ENCODE assay signal across 24 cellular contexts in genomic region chr20:51187318-51187717, GRCh38.
"Had no signal": no experiment of that assay in that cellular context is flagged by ENCODE, and none has a peak within 500 bp of the region (broad histone marks: within the 10 kb centered on the region; RNA-seq: fewer than 3 reads in every experiment).

No MANE protein-coding gene starts in this region.

- H3K36me3 ChIP-seq: brain microvascular endothelial cell, left ventricle myocardium inferior, right lobe of liver, tibial artery, uterus had no signal

- H3K4me3 Mint-ChIP-seq: activated CD4-positive, alpha-beta T cell treated with anti-CD3 and anti-CD28 coated beads, Interleukin-2, amount 10 ng/mL, durations not matched to agents 7 days and 5 days; activated CD8-positive, alpha-beta memory T cell treated with anti-CD3 and anti-CD28 coated beads, Interleukin-2, amount 10 ng/mL, durations not matched to agents 7 days and 5 days; activated CD8-positive, alpha-beta T cell treated with anti-CD3 and anti-CD28 coated beads for 36 hours; activated naive CD4-positive, alpha-beta T cell treated with anti-CD3 and anti-CD28 coated beads, Interleukin-2, amount 50 U/mL, for 24 hours; natural killer cell treated with Interleukin-12 subunit alpha and Interleukin-12 subunit beta and Interleukin-15 and Interleukin-18, amount 100 ng/mL, for 72 hours; stimulated activated effector memory CD8-positive, alpha-beta T cell treated with anti-CD3 and anti-CD28 coated beads, Interleukin-12 subunit alpha, Interleukin-12 subunit beta, amount 100 ng/mL, for 72 hours; stimulated activated naive CD8-positive, alpha-beta T cell treated with anti-CD3 and anti-CD28 coated beads, Interleukin-15, amount 100 ng/mL, for 72 hours had no signal

- H3K27ac ChIP-seq: brain microvascular endothelial cell, hepatocyte, left ventricle myocardium inferior, right lobe of liver, skin epidermis, tibial artery, uterus had no signal

- H2AFZ ChIP-seq: hepatocyte had no signal

- H3K79me2 ChIP-seq: hepatocyte had no signal

- H3K9me3 Mint-ChIP-seq: activated CD4-positive, alpha-beta T cell treated with anti-CD3 and anti-CD28 coated beads, Interleukin-2, amount 10 ng/mL, durations not matched to agents 7 days and 5 days; activated CD8-positive, alpha-beta T cell treated with anti-CD3 and anti-CD28 coated beads for 36 hours; activated naive CD4-positive, alpha-beta T cell treated with anti-CD3 and anti-CD28 coated beads, Interleukin-2, amount 50 U/mL, for 24 hours; natural killer cell treated with Interleukin-12 subunit alpha and Interleukin-12 subunit beta and Interleukin-15 and Interleukin-18, amount 100 ng/mL, for 72 hours; stimulated activated effector memory CD8-positive, alpha-beta T cell treated with anti-CD3 and anti-CD28 coated beads, Interleukin-12 subunit alpha, Interleukin-12 subunit beta, amount 100 ng/mL, for 72 hours; stimulated activated naive CD8-positive, alpha-beta T cell treated with anti-CD3 and anti-CD28 coated beads, Interleukin-15, amount 100 ng/mL, for 72 hours had no signal

- H3K27me3 Mint-ChIP-seq: activated CD4-positive, alpha-beta T cell treated with anti-CD3 and anti-CD28 coated beads, Interleukin-2, amount 10 ng/mL, durations not matched to agents 7 days and 5 days had no signal

- H3K27me3 ChIP-seq: brain microvascular endothelial cell, hepatocyte, right lobe of liver, uterus had no signal

- H3K27ac Mint-ChIP-seq: activated CD4-positive, alpha-beta T cell treated with anti-CD3 and anti-CD28 coated beads, Interleukin-2, amount 10 ng/mL, durations not matched to agents 7 days and 5 days; activated CD8-positive, alpha-beta memory T cell treated with anti-CD3 and anti-CD28 coated beads, Interleukin-2, amount 10 ng/mL, durations not matched to agents 7 days and 5 days; activated CD8-positive, alpha-beta T cell treated with anti-CD3 and anti-CD28 coated beads for 36 hours; activated naive CD4-positive, alpha-beta T cell treated with anti-CD3 and anti-CD28 coated beads, Interleukin-2, amount 50 U/mL, for 24 hours; natural killer cell treated with Interleukin-12 subunit alpha and Interleukin-12 subunit beta and Interleukin-15 and Interleukin-18, amount 100 ng/mL, for 72 hours; stimulated activated effector memory CD8-positive, alpha-beta T cell treated with anti-CD3 and anti-CD28 coated beads, Interleukin-12 subunit alpha, Interleukin-12 subunit beta, amount 100 ng/mL, for 72 hours; stimulated activated naive CD8-positive, alpha-beta T cell treated with anti-CD3 and anti-CD28 coated beads, Interleukin-15, amount 100 ng/mL, for 72 hours had no signal

- H3K9me3 ChIP-seq: left ventricle myocardium inferior, right lobe of liver, tibial artery, uterus had no signal

- H3K4me2 ChIP-seq: hepatocyte had no signal

- ATAC-seq: activated CD8-positive, alpha-beta memory T cell treated with anti-CD3 and anti-CD28 coated beads, Interleukin-2, amount 10 ng/mL, durations not matched to agents 7 days and 5 days; activated CD8-positive, alpha-beta T cell treated with anti-CD3 and anti-CD28 coated beads for 36 hours; natural killer cell treated with Interleukin-12 subunit alpha and Interleukin-12 subunit beta and Interleukin-15 and Interleukin-18, amount 100 ng/mL, for 72 hours; right lobe of liver; stimulated activated effector memory CD8-positive, alpha-beta T cell treated with anti-CD3 and anti-CD28 coated beads, Interleukin-12 subunit alpha, Interleukin-12 subunit beta, amount 100 ng/mL, for 72 hours; stimulated activated naive CD8-positive, alpha-beta T cell treated with anti-CD3 and anti-CD28 coated beads, Interleukin-15, amount 100 ng/mL, for 72 hours had no signal

- DNase-seq: activated CD4-positive, alpha-beta T cell treated with anti-CD3 and anti-CD28 coated beads, Interleukin-2, amount 10 ng/mL, durations not matched to agents 7 days and 5 days; activated CD4-positive, CD25-positive, alpha-beta regulatory T cell treated with anti-CD3 and anti-CD28 coated beads, Interleukin-2, amount 50 U/mL, for 72 hours; activated CD8-positive, alpha-beta memory T cell treated with anti-CD3 and anti-CD28 coated beads, Interleukin-2, amount 10 ng/mL, durations not matched to agents 7 days and 5 days; activated CD8-positive, alpha-beta T cell treated with anti-CD3 and anti-CD28 coated beads for 36 hours; activated gamma-delta T cell treated with Interleukin-2 at 50 U/mL for 16 hours; anterior cingulate cortex; brain microvascular endothelial cell; caudate nucleus; dermis blood vessel endothelial cell; effector CD8-positive, alpha-beta T cell; foreskin melanocyte; left ventricle myocardium inferior; midbrain; occipital lobe; right lobe of liver; stimulated activated CD4-positive, alpha-beta T cell treated with anti-CD3 and anti-CD28 coated beads, Interleukin-1b, Interleukin-23, amount 100 ng/mL, for 48 hours; stimulated activated naive CD8-positive, alpha-beta T cell treated with anti-CD3 and anti-CD28 coated beads, Interleukin-15, amount 100 ng/mL, for 72 hours; tibial artery; uterus had no signal

- H3K4me1 ChIP-seq: left ventricle myocardium inferior, right lobe of liver, tibial artery, uterus had no signal

- H3K36me3 Mint-ChIP-seq: activated CD8-positive, alpha-beta memory T cell treated with anti-CD3 and anti-CD28 coated beads, Interleukin-2, amount 10 ng/mL, durations not matched to agents 7 days and 5 days; activated naive CD4-positive, alpha-beta T cell treated with anti-CD3 and anti-CD28 coated beads, Interleukin-2, amount 50 U/mL, for 24 hours; natural killer cell treated with Interleukin-12 subunit alpha and Interleukin-12 subunit beta and Interleukin-15 and Interleukin-18, amount 100 ng/mL, for 72 hours; stimulated activated effector memory CD8-positive, alpha-beta T cell treated with anti-CD3 and anti-CD28 coated beads, Interleukin-12 subunit alpha, Interleukin-12 subunit beta, amount 100 ng/mL, for 72 hours had no signal

- H3K4me3 ChIP-seq: hepatocyte, left ventricle myocardium inferior, right lobe of liver, skin epidermis, tibial artery, uterus had no signal

- H3K4me1 Mint-ChIP-seq: activated CD4-positive, alpha-beta T cell treated with anti-CD3 and anti-CD28 coated beads, Interleukin-2, amount 10 ng/mL, durations not matched to agents 7 days and 5 days; activated CD8-positive, alpha-beta memory T cell treated with anti-CD3 and anti-CD28 coated beads, Interleukin-2, amount 10 ng/mL, durations not matched to agents 7 days and 5 days; activated naive CD4-positive, alpha-beta T cell treated with anti-CD3 and anti-CD28 coated beads, Interleukin-2, amount 50 U/mL, for 24 hours; stimulated activated effector memory CD8-positive, alpha-beta T cell treated with anti-CD3 and anti-CD28 coated beads, Interleukin-12 subunit alpha, Interleukin-12 subunit beta, amount 100 ng/mL, for 72 hours; stimulated activated naive CD8-positive, alpha-beta T cell treated with anti-CD3 and anti-CD28 coated beads, Interleukin-15, amount 100 ng/mL, for 72 hours had no signal
